Comparison of ENCODE assay signal across 1 cellular context in genomic region chr19:12788025-12788681, GRCh38.
TF ChIP-seq lines count a peak whose summit lies in the region.

No MANE protein-coding gene starts in this region.

TF ChIP-seq in endothelial cell of umbilical vein, 7 proteins besides CTCF, POLR2A, EP300 and RAD21:
- TF ChIP-seq JUN (IDR thresholded peaks at IDR 0.05; ENCODE audit: borderline replicate concordance, insufficient read depth, insufficient read length, low read depth) = no peak
- TF ChIP-seq, protein P1, sequence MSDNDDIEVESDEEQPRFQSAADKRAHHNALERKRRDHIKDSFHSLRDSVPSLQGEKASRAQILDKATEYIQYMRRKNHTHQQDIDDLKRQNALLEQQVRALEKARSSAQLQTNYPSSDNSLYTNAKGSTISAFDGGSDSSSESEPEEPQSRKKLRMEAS (IDR thresholded peaks at IDR 0.05; ENCODE audit: insufficient read depth, insufficient read length) = no peak
- TF ChIP-seq MYC (IDR thresholded peaks at IDR 0.05; ENCODE audit: low read depth, low read length) = no peak
- no peak for TF ChIP-seq GATA2 (IDR thresholded peaks at IDR 0.05; ENCODE audit: insufficient read depth, insufficient read length, low read depth, low read length)
- TF ChIP-seq FOS (IDR thresholded peaks at IDR 0.05; ENCODE audit: borderline replicate concordance, insufficient read depth, low read length) = no peak
TF ChIP-seq in endothelial cell of umbilical vein: peak in this region for 0.
